2 cellular contexts compared by ENCODE assay signal in genomic region chr2:28707592-28707991, GRCh38.
TF ChIP-seq lines count a peak whose summit lies in the region.

No MANE protein-coding gene starts in this region.

TF ChIP-seq in liver, 16 proteins besides CTCF, POLR2A, EP300 and RAD21 (continued from another document):
- no peak for TF ChIP-seq REST (IDR thresholded peaks at IDR 0.05)

TF ChIP-seq in HepG2, 621 proteins besides CTCF, POLR2A, EP300 and RAD21 (continued from another document):
- TF ChIP-seq ATF6 (CRISPR knock-in tag; conservative IDR thresholded peaks at IDR 0.05) (no peak), ZNF766 (CRISPR knock-in tag; IDR thresholded peaks at IDR 0.05; ENCODE audit: borderline replicate concordance) (no peak), POLR2AphosphoS5 (IDR thresholded peaks at IDR 0.05; ENCODE audit: low read depth, low read length) (no peak), SRSF4 (IDR thresholded peaks at IDR 0.05; ENCODE audit: low read depth, low read length, poor library complexity, severe bottlenecking) (no peak), KLF6 (CRISPR knock-in tag; IDR thresholded peaks at IDR 0.05) (no peak), NCOR1 (IDR thresholded peaks at IDR 0.05; ENCODE audit: borderline replicate concordance, low read length) (no peak), REPIN1 (CRISPR knock-in tag; IDR thresholded peaks at IDR 0.05; ENCODE audit: borderline replicate concordance, low read depth) (no peak), ARID4A (CRISPR knock-in tag; IDR thresholded peaks at IDR 0.05; ENCODE audit: borderline replicate concordance) (no peak), PAWR (CRISPR knock-in tag; IDR thresholded peaks at IDR 0.05; ENCODE audit: borderline replicate concordance) (no peak)
TF ChIP-seq in HepG2: peak in this region for 0.
